24 cellular contexts compared by ENCODE assay signal in the genomic region with DNA sequence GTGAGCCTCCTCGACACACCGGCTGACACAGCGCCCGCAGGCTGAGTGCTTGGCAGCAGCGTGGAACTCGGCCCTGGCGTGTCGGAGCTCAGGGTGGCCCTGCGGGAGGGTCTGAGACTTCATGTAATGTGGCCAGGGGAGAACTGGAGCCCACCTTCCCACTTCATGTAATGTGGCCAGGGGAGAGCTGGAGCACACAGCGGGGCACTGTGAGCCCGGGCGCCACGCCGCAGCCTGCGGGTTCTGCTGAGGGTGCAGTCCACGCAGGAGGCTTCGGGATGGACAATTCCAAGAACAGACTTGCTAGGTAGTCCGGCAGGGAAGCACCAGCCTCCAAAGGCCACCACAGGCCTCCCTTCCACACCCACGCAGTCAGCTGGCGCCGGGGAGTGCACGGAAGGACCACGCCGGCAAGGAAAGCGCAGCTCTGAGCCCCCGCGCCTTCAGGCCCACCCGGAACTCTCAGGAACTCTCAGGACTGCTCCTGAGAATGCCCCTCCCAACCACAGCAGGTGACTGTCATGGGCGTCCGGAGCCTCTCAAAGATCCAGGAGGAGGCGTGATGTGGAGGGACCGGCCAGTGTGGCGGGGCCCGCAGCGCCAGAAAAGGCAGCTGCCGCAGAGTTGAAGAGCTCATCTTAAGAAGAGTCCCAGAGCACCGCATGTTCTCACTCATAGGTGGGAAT. TPM values are rescaled to one million over a fixed set of nuclear protein-coding genes. Genes with fewer than 3 reads are reported as not detected.
A peak's percentile ranks its signal among the peaks of the same experiment; 100 is the strongest.
DNase-seq lines count a peak whose midpoint lies in the region; ATAC-seq, FAIRE-seq and TF ChIP-seq lines count a peak whose summit lies in the region.
"Had no signal": no experiment of that assay in that cellular context is flagged by ENCODE, and none has a peak within 500 bp of the region (broad histone marks: within the 10 kb centered on the region; RNA-seq: fewer than 3 reads in every experiment).

No MANE protein-coding gene starts in this region.

- peak overlapping the region in 1 of 2 experiments; percentile 27 for H3K23ac ChIP-seq in mesenchymal stem cell (ENCODE audit: low read length in 2 of 2)

- no peak overlapping the region for H3K4me3 ChIP-seq in left ventricle myocardium inferior
- no peak overlapping the region for H3K4me3 ChIP-seq in GM12878
- no peak overlapping the region for H3K4me3 ChIP-seq in mesenchymal stem cell (ENCODE audit: insufficient read depth in 1 of 2, low read depth in 1 of 2, low read length in 2 of 2)
- H3K4me3 ChIP-seq: colonic mucosa, lower lobe of right lung, prostate gland, transverse colon had no signal

- no peak overlapping the region for H2AK5ac ChIP-seq in mesenchymal stem cell (ENCODE audit: low read length, severe bottlenecking)

- H3K27ac ChIP-seq in left ventricle myocardium inferior (replicated peaks) (no peak overlapping the region), GM12878 (ENCODE audit: control insufficient read depth, insufficient read depth) (no peak overlapping the region), mesenchymal stem cell (ENCODE audit: low read length, poor library complexity, severe bottlenecking) (no peak overlapping the region)
- H3K27ac ChIP-seq: colonic mucosa, lower lobe of right lung, prostate gland had no signal

- TF ChIP-seq RAD21 in GM12878 (IDR thresholded peaks at IDR 0.05; ENCODE audit: insufficient read depth, low read depth, low read length), result no peak

- H3K27ac Mint-ChIP-seq in activated naive CD4-positive, alpha-beta T cell treated with anti-CD3 and anti-CD28 coated beads, Interleukin-2, amount 50 U/mL, for 72 hours, result no peak overlapping the region
- H3K27ac Mint-ChIP-seq: activated B cell treated with CpG ODN at 0.5 μM for 24 hours had no signal

- no peak for DNase-seq in Right ventricle myocardium inferior (ENCODE audit: missing footprints)
- DNase-seq in left ventricle myocardium inferior, result no peak
- no peak for DNase-seq in GM12878 (ENCODE audit: low read depth, low spot score)
- no peak for DNase-seq in mesenchymal stem cell
- DNase-seq in activated naive CD4-positive, alpha-beta T cell treated with anti-CD3 and anti-CD28 coated beads, Interleukin-2, amount 50 U/mL, for 72 hours (ENCODE audit: low spot score in 2 of 2), result no peak
- DNase-seq in GM19238 (ENCODE audit: insufficient read length, low spot score), result no peak
- DNase-seq in stimulated activated CD4-positive, alpha-beta T cell treated with anti-CD3 and anti-CD28 coated beads, Interleukin-2, amount 100 ng/mL, for 24 hours, result no peak
- DNase-seq: activated B cell treated with CpG ODN at 0.5 μM for 24 hours; activated naive CD4-positive, alpha-beta T cell treated with anti-CD3 and anti-CD28 coated beads, Interleukin-2, amount 50 U/mL, for 16 hours; colonic mucosa; COR-L47; lower lobe of right lung; NCI-H1092; NCI-H1930; NCI-H226; SK-N-SH; T-helper 2 cell; transverse colon had no signal

- no peaks in the 10 kb centered on the region for H3K79me1 ChIP-seq in mesenchymal stem cell (replicated peaks; ENCODE audit: low read length, poor library complexity, severe bottlenecking)

- no peaks in the 10 kb centered on the region for H3K36me3 Mint-ChIP-seq in activated naive CD4-positive, alpha-beta T cell treated with anti-CD3 and anti-CD28 coated beads, Interleukin-2, amount 50 U/mL, for 72 hours

- SMC1A ChIA-PET in GM12878 (lab: Charles Lee; ENCODE audit: uncharacterized antibody, unreplicated experiment), result interaction anchor here (0.6 to 1.4 kb wide), 4 partner anchors 32 to 73 kb away, joined by 3 to 5 read pairs (median 4); no protein-coding TSS in a partner anchor

- no peak overlapping the region for H3K18ac ChIP-seq in mesenchymal stem cell (ENCODE audit: low read depth in 1 of 2, low read length in 2 of 2)

- H4K20me1 ChIP-seq in GM12878 (ENCODE audit: control insufficient read depth, insufficient read depth), result no peaks in the 10 kb centered on the region

- FAIRE-seq in GM12878 (lab: Jason Lieb, UNC), result peak; percentile 75
- FAIRE-seq: A204.1, bronchial epithelial cell, H54, keratinocyte had no signal

- peaks cover 13% of the 10 kb centered on the region for H3K4me1 ChIP-seq in left ventricle myocardium inferior
- no peaks in the 10 kb centered on the region; the same call in 1 of the 2 replicates for H3K4me1 ChIP-seq in GM12878 (ENCODE audit: control insufficient read depth, insufficient read depth, low read length)
- peaks cover 15% of the 10 kb centered on the region for H3K4me1 ChIP-seq in mesenchymal stem cell (ENCODE audit: control insufficient read depth, insufficient read depth, low read depth, low read length)
- H3K4me1 ChIP-seq: colonic mucosa, lower lobe of right lung, prostate gland, transverse colon had no signal

- H2BK15ac ChIP-seq in mesenchymal stem cell (ENCODE audit: low read depth, poor library complexity, severe bottlenecking), result peak overlapping the region; percentile 52

- no peak overlapping the region for H2BK120ac ChIP-seq in mesenchymal stem cell (ENCODE audit: low read depth, low read length)

- no peak overlapping the region for H2BK12ac ChIP-seq in mesenchymal stem cell (ENCODE audit: low read length in 2 of 2)

- H3K36me3 ChIP-seq in left ventricle myocardium inferior (no peaks in the 10 kb centered on the region), GM12878 (ENCODE audit: control insufficient read depth in 2 of 2, insufficient read depth in 2 of 2, low read length in 1 of 2) (no peaks in the 10 kb centered on the region), mesenchymal stem cell (ENCODE audit: control insufficient read depth in 1 of 2, insufficient read depth in 2 of 2, low read depth in 1 of 2, low read length in 2 of 2) (peaks cover 0 to 3% of the 10 kb centered on the region in 2 experiments)
- H3K36me3 ChIP-seq: colonic mucosa, lower lobe of right lung, prostate gland, transverse colon had no signal

- BruUV-seq in GM12878 (replicated peaks; lab: Mats Ljungman, UMichigan), result no TSS peak

- H2AFZ ChIP-seq in GM12878 (ENCODE audit: control insufficient read depth, low read depth, low read length), result no peak overlapping the region
- no peak overlapping the region for H2AFZ ChIP-seq in mesenchymal stem cell (ENCODE audit: low read depth, low read length)

- H2BK5ac ChIP-seq in mesenchymal stem cell (ENCODE audit: low read depth, low read length, poor library complexity, severe bottlenecking), result no peak overlapping the region

- TF ChIP-seq POLR2A in GM12878 (IDR thresholded peaks at IDR 0.05; ENCODE audit: low read depth, low read length), result no peak

- H3K9ac ChIP-seq in GM12878 (ENCODE audit: control insufficient read depth, insufficient read depth, low read length) (no peak overlapping the region), mesenchymal stem cell (ENCODE audit: low read length) (no peak overlapping the region)
- H3K9ac ChIP-seq: SK-N-SH had no signal

- H4K8ac ChIP-seq in mesenchymal stem cell (ENCODE audit: low read length), result no peak overlapping the region

- H3K79me2 ChIP-seq in GM12878 (ENCODE audit: control insufficient read depth, insufficient read depth, low read length), result no peaks in the 10 kb centered on the region

- H3K9me3 Mint-ChIP-seq in activated naive CD4-positive, alpha-beta T cell treated with anti-CD3 and anti-CD28 coated beads, Interleukin-2, amount 50 U/mL, for 72 hours, result no peaks in the 10 kb centered on the region
- H3K9me3 Mint-ChIP-seq: activated B cell treated with CpG ODN at 0.5 μM for 24 hours had no signal

- no peak for TF ChIP-seq CTCF in left ventricle myocardium inferior (IDR thresholded peaks at IDR 0.05; ENCODE audit: borderline replicate concordance)
- no peak for TF ChIP-seq CTCF in GM12878 (IDR thresholded peaks at IDR 0.05 in 2 of 3, conservative IDR thresholded peaks at IDR 0.05 in 1 of 3; ENCODE audit: control insufficient read depth in 2 of 3, extremely low read depth in 1 of 3, insufficient read depth in 1 of 3, low read depth in 3 of 3, low read length in 3 of 3)

- intact Hi-C loops in Right ventricle myocardium inferior (cut with DNase I) (no loop called here), left ventricle myocardium inferior (cut with micrococcal nuclease) (no loop called here), GM12878 (cut with micrococcal nuclease; ENCODE audit: unreplicated experiment) (no loop called here)

- H3K4me2 ChIP-seq in GM12878 (ENCODE audit: control insufficient read depth, insufficient read depth) (no peak overlapping the region), mesenchymal stem cell (ENCODE audit: low read length, poor library complexity, severe bottlenecking) (no peak overlapping the region)
- H3K4me2 ChIP-seq: SK-N-SH had no signal

- TF ChIP-seq EP300 in GM12878 (IDR thresholded peaks at IDR 0.05; ENCODE audit: borderline replicate concordance in 1 of 2, control insufficient read depth in 1 of 2, low read depth in 2 of 2, low read length in 2 of 2), result no peak

- 79% methylated on average over 36 of the region's 37 CpGs for WGBS in GM12878 (ENCODE audit: insufficient coverage, insufficient replicate concordance, low lambda C conversion rate, missing lambda C conversion rate)
- WGBS in mesenchymal stem cell, result 92% methylated on average over 35 of the region's 37 CpGs

- CTCF ChIA-PET in GM12878 (lab: Yijun Ruan, JAX), result interaction anchor here (1.3 to 1.8 kb wide), 2 partner anchors 73 to 82 kb away, joined by 4 to 9 read pairs; no protein-coding TSS in a partner anchor

- H3K9me3 ChIP-seq in left ventricle myocardium inferior (replicated peaks) (no peaks in the 10 kb centered on the region), GM12878 (replicated peaks; ENCODE audit: control insufficient read depth, insufficient read depth, low read length) (no peaks in the 10 kb centered on the region), mesenchymal stem cell (ENCODE audit: control insufficient read depth, low read length) (no peaks in the 10 kb centered on the region)
- H3K9me3 ChIP-seq: colonic mucosa, lower lobe of right lung, prostate gland, SK-N-SH, transverse colon had no signal

- in situ Hi-C loops in GM12878 (cut with MboI), result no loop called here

- H4K91ac ChIP-seq in mesenchymal stem cell (ENCODE audit: low read length), result no peak overlapping the region

- ATAC-seq in Right ventricle myocardium inferior (peak; percentile 35), GM12878 (no peak), GM19328 (IDR thresholded peaks at IDR 0.05; ENCODE audit: unreplicated experiment) (no peak)
- ATAC-seq in activated naive CD4-positive, alpha-beta T cell treated with anti-CD3 and anti-CD28 coated beads, Interleukin-2, amount 50 U/mL, for 72 hours, result no peak
- ATAC-seq: lower lobe of right lung had no signal

- peak overlapping the region in 1 of 2 experiments; percentile 74 for H3K14ac ChIP-seq in mesenchymal stem cell (ENCODE audit: low read length in 2 of 2)

- RAD21 ChIA-PET in GM12878 (lab: Charles Lee; ENCODE audit: unreplicated experiment), result interaction anchor here (0.6 to 1.2 kb wide), 4 partner anchors 9 to 136 kb away, joined by 3 to 4 read pairs (median 3); no protein-coding TSS in a partner anchor

- H3K27me3 ChIP-seq in left ventricle myocardium inferior (ENCODE audit: low read depth) (no peaks in the 10 kb centered on the region), GM12878 (replicated peaks in 1 of 2; ENCODE audit: control insufficient read depth in 2 of 2, insufficient read depth in 2 of 2, low read length in 1 of 2) (peaks cover 0 to 5% of the 10 kb centered on the region in 2 experiments; a peak in 1 of 4 replicates), mesenchymal stem cell (ENCODE audit: control insufficient read depth in 1 of 2, insufficient read depth in 1 of 2, low read length in 2 of 2) (peaks cover 0 to 70% of the 10 kb centered on the region in 2 experiments)
- H3K27me3 ChIP-seq: colonic mucosa had no signal

- H3K4ac ChIP-seq in mesenchymal stem cell (ENCODE audit: low read depth in 1 of 2, low read length in 2 of 2), result no peak overlapping the region

- POLR2A ChIA-PET in GM12878 (lab: Charles Lee), result interaction anchor here (0.6 kb wide), 1 partner anchor 113 kb away, joined by 3 read pairs; no protein-coding TSS in a partner anchor

RNA-seq across cellular contexts. Expression of a gene that starts 19.3 kb away (rescaled TPM):
- total RNA-seq in Right ventricle myocardium inferior (15.1 TPM), left ventricle myocardium inferior (15.5 TPM), GM12878 (2014; rRNA removed) (29.8 and 34.2 TPM in 2 replicates), GM12878 (2014; rRNA removed; fragmentation: Illumina TruSeq; extraction: Trizol) (34.8 and 49.1 TPM in 2 replicates), GM12878 (2021) (53.7 and 61.7 TPM in 2 replicates)
- 103 and 112 TPM in 2 replicates for total RNA-seq in GM12878 (2013; cell fraction: nucleolus; rRNA removed)
- polyA plus RNA-seq in GM12878 (2011; ENCODE audit: low read depth), result 1.2 TPM
- polyA plus RNA-seq in GM12878 (2011; rRNA removed) (18.7 and 20.8 TPM in 2 replicates), GM12878 (2014; fragmentation: Illumina TruSeq; extraction: Trizol) (39.9 and 41.4 TPM in 2 replicates), GM12878 (2014; fragmentation: Nextera tagmentation; extraction: Ambion mirVana) (1 to 10 TPM; 5.7 to 9.0 TPM), GM12878 (2014; rRNA removed) (31.8 and 39.0 TPM in 2 replicates), GM12878 (2016; fragmentation: Nextera tagmentation; extraction: Ambion mirVana) (10 to 100 TPM in 1 of 2 experiments, 1 to 10 TPM in 1; 6.6 to 14.9 TPM)
- 18.2 and 23.2 TPM in 2 replicates for polyA plus RNA-seq in GM12878 (2011; cell fraction: cytosol; rRNA removed)
- 49.5 and 63.8 TPM in 2 replicates for polyA plus RNA-seq in GM12878 (2011; cell fraction: nucleus; rRNA removed)
- polyA plus RNA-seq in GM12878 (2012), result 1.8 and 2.1 TPM in 2 replicates
- polyA minus RNA-seq in GM12878 (2011; rRNA and poly(A)+ RNA removed), result 27.3 and 33.8 TPM in 2 replicates
- polyA minus RNA-seq in GM12878 (2011; cell fraction: cytosol; rRNA and poly(A)+ RNA removed), result 14.4 and 17.5 TPM in 2 replicates
- polyA minus RNA-seq in GM12878 (2011; cell fraction: nucleus; rRNA and poly(A)+ RNA removed), result 21.9 and 30.1 TPM in 2 replicates
- polyA plus RNA-seq in mesenchymal stem cell (2013, experiment 1 of 2), result 4.7 TPM
- polyA plus RNA-seq in mesenchymal stem cell (2013, experiment 2 of 2), result 5.0 TPM
- total RNA-seq in activated naive CD4-positive, alpha-beta T cell treated with anti-CD3 and anti-CD28 coated beads, Interleukin-2, amount 50 U/mL, for 72 hours, result 10 to 100 TPM; 24.4 to 37.4 TPM
